In the genomic region with DNA sequence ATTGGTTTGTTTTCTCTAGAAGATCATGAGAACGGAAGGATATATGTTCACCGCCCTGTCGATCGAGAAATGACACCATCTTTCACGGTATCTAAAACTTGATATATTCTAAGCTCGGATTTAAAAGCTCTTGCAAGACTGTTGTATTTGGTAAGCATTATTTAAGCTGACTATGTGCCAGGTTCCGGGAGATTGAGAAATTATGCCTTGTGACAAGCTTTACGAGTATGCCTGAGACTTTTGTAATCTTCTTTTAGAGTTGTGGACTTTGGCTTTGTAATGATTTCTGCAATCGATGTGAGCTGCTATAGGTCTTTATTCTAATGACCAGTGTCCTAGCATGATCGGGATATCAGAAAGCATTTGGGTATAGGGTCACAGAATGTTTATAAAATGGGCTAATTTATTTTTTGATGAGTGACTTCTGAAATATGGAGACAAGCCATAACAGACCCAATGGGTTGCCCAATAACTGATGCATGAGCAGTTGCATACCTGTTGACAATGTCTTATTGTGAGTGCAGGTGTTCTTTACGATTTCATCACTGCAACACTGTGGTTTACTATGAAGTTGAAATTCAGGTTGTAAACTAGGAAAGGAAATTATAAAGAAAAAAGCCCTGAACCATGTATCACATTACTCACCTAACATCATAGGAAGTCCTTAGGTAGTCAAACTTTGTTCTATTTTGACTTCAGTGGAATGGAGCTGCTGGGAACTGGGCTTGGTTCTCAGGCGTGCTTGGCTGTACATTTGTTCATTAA, we compare ENCODE assay signal across 23 cellular contexts. TPM values are rescaled to one million over a fixed set of nuclear protein-coding genes. Genes with fewer than 3 reads are reported as not detected.
DNase-seq lines count a peak whose midpoint lies in the region; ATAC-seq, FAIRE-seq and TF ChIP-seq lines count a peak whose summit lies in the region.
"Had no signal": no experiment of that assay in that cellular context is flagged by ENCODE, and none has a peak within 500 bp of the region (broad histone marks: within the 10 kb centered on the region; RNA-seq: fewer than 3 reads in every experiment).

No MANE protein-coding gene starts in this region.

- peak overlapping the region; percentile 24 for H3K4me3 ChIP-seq in epithelial cell of esophagus (ENCODE audit: low read length)
- no peak overlapping the region for H3K4me3 ChIP-seq in liver (ENCODE audit: low read depth in 1 of 3, low read length in 3 of 3)
- H3K4me3 ChIP-seq in suprapubic skin: no peak overlapping the region
- H3K4me3 ChIP-seq: dorsolateral prefrontal cortex had no signal

- TF ChIP-seq RAD21 in liver (IDR thresholded peaks at IDR 0.05): no peak

- no peak overlapping the region for H3K27ac ChIP-seq in liver (ENCODE audit: low read depth in 1 of 2, low read length in 2 of 2)
- H3K27ac ChIP-seq in suprapubic skin: peak overlapping the region; percentile 60

- H3K27me3 ChIP-seq in liver (ENCODE audit: control insufficient read depth in 4 of 4, insufficient read depth in 4 of 4, low read length in 3 of 4) (no peaks in the 10 kb centered on the region), suprapubic skin (no peaks in the 10 kb centered on the region)
- H3K27me3 ChIP-seq: dorsolateral prefrontal cortex had no signal

- no peak overlapping the region for H3K27ac Mint-ChIP-seq in endothelial cell (ENCODE audit: unreplicated experiment)
- H3K27ac Mint-ChIP-seq: naive thymus-derived CD8-positive, alpha-beta T cell; T-helper 1 cell treated with Interleukin-12 subunit alpha and Interleukin-12 subunit beta and Interleukin-4 antibody, amounts not matched to agents 30 μg/mL and 1 μg/mL, for 36 hours had no signal

- no peaks in the 10 kb centered on the region for H3K9me3 Mint-ChIP-seq in endothelial cell (ENCODE audit: unreplicated experiment)
- H3K9me3 Mint-ChIP-seq: central memory CD8-positive, alpha-beta T cell; naive thymus-derived CD8-positive, alpha-beta T cell; T-helper 1 cell treated with Interleukin-12 subunit alpha and Interleukin-12 subunit beta and Interleukin-4 antibody, amounts not matched to agents 30 μg/mL and 1 μg/mL, for 36 hours had no signal

- no peak for TF ChIP-seq EP300 in suprapubic skin (IDR thresholded peaks at IDR 0.05)

- DNase-seq in NOMO-1 treated with DMSO at 0.1 percent for 48 hours (lab: John Stamatoyannopoulos, UW; ENCODE audit: unreplicated experiment): peak; percentile 26
- no peak for DNase-seq in NOMO-1 treated with dmso at 0.1 percent for 144 hours (lab: John Stamatoyannopoulos, UW; ENCODE audit: unreplicated experiment)
- peak; percentile 99 for DNase-seq in epithelial cell of esophagus (ENCODE audit: low read depth)
- DNase-seq in suprapubic skin (ENCODE audit: low spot score in 2 of 2): no peak
- DNase-seq in endothelial cell (ENCODE audit: low spot score): no peak
- DNase-seq in HTR-8/SVneo (ENCODE audit: insufficient read length, low spot score): no peak
- DNase-seq: activated CD4-positive, alpha-beta T cell treated with anti-CD3 and anti-CD28 coated beads for 4 hours; activated naive CD4-positive, alpha-beta T cell treated with anti-CD3 and anti-CD28 coated beads, Interleukin-2, amount 50 U/mL, for 16 hours; anterior cingulate cortex; dorsolateral prefrontal cortex; islet precursor cell; MM.1S; naive thymus-derived CD8-positive, alpha-beta T cell; NCI-H1436 treated with DMSO at 0.1 percent for 48 hours; NCI-H345; NCI-H82; right cardiac atrium; stimulated activated CD8-positive, alpha-beta memory T cell treated with anti-CD3 and anti-CD28 coated beads, Interleukin-4, amount 100 ng/mL, for 48 hours had no signal

- WGBS in liver: 53% methylated on average over 12 of the region's 12 CpGs
- 77% methylated on average over 12 of the region's 12 CpGs for WGBS in suprapubic skin

- H3K36me3 Mint-ChIP-seq in endothelial cell (ENCODE audit: low read depth, unreplicated experiment): no peaks in the 10 kb centered on the region

- H3K4me1 ChIP-seq in liver (ENCODE audit: control insufficient read depth in 4 of 4, insufficient read depth in 4 of 4, low read length in 3 of 4): peaks cover 0 to 5% (median 0%) of the 10 kb centered on the region in 4 donors
- no peaks in the 10 kb centered on the region for H3K4me1 ChIP-seq in suprapubic skin

- H3K4me3 Mint-ChIP-seq in endothelial cell (ENCODE audit: unreplicated experiment): no peak overlapping the region
- H3K4me3 Mint-ChIP-seq: central memory CD8-positive, alpha-beta T cell; naive thymus-derived CD8-positive, alpha-beta T cell; T-helper 1 cell treated with Interleukin-12 subunit alpha and Interleukin-12 subunit beta and Interleukin-4 antibody, amounts not matched to agents 30 μg/mL and 1 μg/mL, for 36 hours had no signal

- ATAC-seq in HG02870 (IDR thresholded peaks at IDR 0.05; ENCODE audit: unreplicated experiment): no peak
- ATAC-seq: naive thymus-derived CD8-positive, alpha-beta T cell; right cardiac atrium had no signal

- no peak for FAIRE-seq in HTR-8/SVneo (lab: Jason Lieb, UNC)
- FAIRE-seq: A204.1 had no signal

- H3K9me3 ChIP-seq in liver (ENCODE audit: control insufficient read depth in 4 of 4, low read length in 3 of 4) (no peaks in the 10 kb centered on the region), suprapubic skin (no peaks in the 10 kb centered on the region)

- H3K36me3 ChIP-seq in liver (ENCODE audit: control insufficient read depth in 4 of 4, insufficient read depth in 3 of 4, low read depth in 1 of 4, low read length in 3 of 4) (no peaks in the 10 kb centered on the region), suprapubic skin (no peaks in the 10 kb centered on the region)

- no peaks in the 10 kb centered on the region for H3K4me1 Mint-ChIP-seq in endothelial cell (ENCODE audit: unreplicated experiment)
- H3K4me1 Mint-ChIP-seq: central memory CD8-positive, alpha-beta T cell; naive thymus-derived CD8-positive, alpha-beta T cell had no signal

- TF ChIP-seq POLR2A in suprapubic skin (IDR thresholded peaks at IDR 0.05): no peak

- TF ChIP-seq CTCF in epithelial cell of esophagus (IDR thresholded peaks at IDR 0.05; ENCODE audit: insufficient read depth, low read depth, low read length, missing control alignments) (no peak), liver (IDR thresholded peaks at IDR 0.05; ENCODE audit: low read depth, low read length, missing input control) (no peak), suprapubic skin (IDR thresholded peaks at IDR 0.05) (no peak), endothelial cell (IDR thresholded peaks at IDR 0.05; ENCODE audit: unreplicated experiment) (no peak)

- peaks cover 2% of the 10 kb centered on the region for H3K27me3 Mint-ChIP-seq in endothelial cell (ENCODE audit: unreplicated experiment)
- H3K27me3 Mint-ChIP-seq: central memory CD8-positive, alpha-beta T cell; naive thymus-derived CD8-positive, alpha-beta T cell had no signal

- H3K9ac ChIP-seq in liver (ENCODE audit: low read depth in 1 of 2, low read length in 2 of 2): no peak overlapping the region

TF ChIP-seq in liver, 16 proteins besides CTCF, POLR2A, EP300 and RAD21:
- TF ChIP-seq JUND (IDR thresholded peaks at IDR 0.05) (peak in 1 of 2 donors; percentile 40), SP1 (IDR thresholded peaks at IDR 0.05) (no peak), RXRA (IDR thresholded peaks at IDR 0.05) (peak in 1 of 2 donors; percentile 66), GABPA (IDR thresholded peaks at IDR 0.05 in 1 of 2, conservative IDR thresholded peaks at IDR 0.05 in 1 of 2) (peak in 1 of 2 donors; percentile 27), HNF4G (IDR thresholded peaks at IDR 0.05) (peak; percentile 41), TAF1 (conservative IDR thresholded peaks at IDR 0.05) (no peak), NR2F2 (IDR thresholded peaks at IDR 0.05) (no peak), HNF4A (conservative IDR thresholded peaks at IDR 0.05) (peak; percentile 79 to 81), FOXA2 (IDR thresholded peaks at IDR 0.05) (no peak)
- TF ChIP-seq, protein P1, sequence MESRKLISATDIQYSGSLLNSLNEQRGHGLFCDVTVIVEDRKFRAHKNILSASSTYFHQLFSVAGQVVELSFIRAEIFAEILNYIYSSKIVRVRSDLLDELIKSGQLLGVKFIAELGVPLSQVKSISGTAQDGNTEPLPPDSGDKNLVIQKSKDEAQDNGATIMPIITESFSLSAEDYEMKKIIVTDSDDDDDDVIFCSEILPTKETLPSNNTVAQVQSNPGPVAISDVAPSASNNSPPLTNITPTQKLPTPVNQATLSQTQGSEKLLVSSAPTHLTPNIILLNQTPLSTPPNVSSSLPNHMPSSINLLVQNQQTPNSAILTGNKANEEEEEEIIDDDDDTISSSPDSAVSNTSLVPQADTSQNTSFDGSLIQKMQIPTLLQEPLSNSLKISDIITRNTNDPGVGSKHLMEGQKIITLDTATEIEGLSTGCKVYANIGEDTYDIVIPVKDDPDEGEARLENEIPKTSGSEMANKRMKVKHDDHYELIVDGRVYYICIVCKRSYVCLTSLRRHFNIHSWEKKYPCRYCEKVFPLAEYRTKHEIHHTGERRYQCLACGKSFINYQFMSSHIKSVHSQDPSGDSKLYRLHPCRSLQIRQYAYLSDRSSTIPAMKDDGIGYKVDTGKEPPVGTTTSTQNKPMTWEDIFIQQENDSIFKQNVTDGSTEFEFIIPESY (IDR thresholded peaks at IDR 0.05): peak; percentile 25

RNA-seq across cellular contexts. Expression of gene CDH26, which starts 14.0 kb away (rescaled TPM):
- total RNA-seq in liver (under 1 TPM; 0.59 to 0.70 TPM), suprapubic skin (1 to 10 TPM; 1.4 to 2.2 (median 2.0) TPM), endothelial cell (ENCODE audit: unreplicated experiment) (5.4 TPM)
- under 1 TPM; 0.03 to 0.28 TPM for polyA plus RNA-seq in liver

RNA-seq across cellular contexts. Expression of gene FAM217B, which starts 32.0 kb away (rescaled TPM):
- total RNA-seq in liver: 1 to 10 TPM; 1.7 to 5.0 TPM
- 1 to 10 TPM in 1 of 2 donors, under 1 TPM in 1; 0.88 to 1.8 TPM for polyA plus RNA-seq in liver
- 10 to 100 TPM in 1 of 4 donors, 1 to 10 TPM in 3; 2.8 to 12.9 (median 6.0) TPM for total RNA-seq in suprapubic skin
- 11.4 TPM for total RNA-seq in endothelial cell (ENCODE audit: unreplicated experiment)

RNA-seq across cellular contexts. Expression of gene PPP1R3D, which starts 32.1 kb away (rescaled TPM):
- total RNA-seq in liver (1 to 10 TPM; 1.4 to 2.2 TPM), suprapubic skin (10 to 100 TPM in 3 of 4 donors, 1 to 10 TPM in 1; 7.3 to 16.9 (median 12.8) TPM), endothelial cell (ENCODE audit: unreplicated experiment) (3.5 TPM)
- polyA plus RNA-seq in liver: under 1 TPM; 0.28 to 0.66 TPM

RNA-seq across cellular contexts. Expression of gene SYCP2, which starts 38.8 kb away (rescaled TPM):
- total RNA-seq in liver: under 1 TPM; 0.42 to 0.84 TPM
- polyA plus RNA-seq in liver: under 1 TPM; 0.07 to 0.35 TPM
- 1 to 10 TPM; 1.8 to 5.0 (median 4.4) TPM for total RNA-seq in suprapubic skin
- total RNA-seq in endothelial cell (ENCODE audit: unreplicated experiment): 2.1 TPM

Comparison
In these comparisons a context has a peak if more than half of its experiments do, and no peak if none do; other contexts are left out.
1. DNase-seq: peak in NOMO-1 treated with DMSO at 0.1 percent for 48 hours (single experiment) and epithelial cell of esophagus (single experiment); none in NOMO-1 treated with dmso at 0.1 percent for 144 hours (single experiment), suprapubic skin (0 of 2), endothelial cell (single experiment) and HTR-8/SVneo (single experiment).